In the genomic region with DNA sequence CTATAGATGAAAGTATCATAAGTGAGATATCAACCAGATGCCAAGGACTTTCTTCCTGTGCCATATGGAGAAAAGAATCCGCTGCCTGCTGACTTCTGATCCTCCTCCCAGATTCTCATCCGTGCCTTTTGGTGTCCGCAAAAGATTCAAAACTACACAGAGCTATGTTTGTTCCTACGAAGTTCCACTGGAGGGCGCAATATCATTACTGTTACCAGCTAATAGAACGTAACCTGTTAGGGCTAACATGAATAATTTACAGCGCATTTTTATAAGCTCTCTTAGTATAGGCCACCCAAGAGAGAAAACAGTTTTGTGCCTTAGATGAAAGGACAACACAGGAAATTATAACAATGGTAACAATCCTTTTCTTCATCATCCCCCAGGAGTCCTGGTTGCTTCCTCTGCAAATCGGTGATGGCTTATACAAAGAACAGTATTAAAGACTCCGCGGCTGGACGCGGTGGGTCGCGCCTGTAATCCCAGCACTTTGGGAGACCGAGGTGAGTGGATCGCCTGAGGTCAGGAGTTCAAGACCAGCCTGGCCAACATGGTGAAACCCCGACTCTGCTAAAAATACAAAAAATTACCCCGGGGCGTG, we compare ENCODE assay signal across 7 cellular contexts. TPM values are rescaled to one million over a fixed set of nuclear protein-coding genes. Genes with fewer than 3 reads are reported as not detected.
A peak's percentile ranks its signal among the peaks of the same experiment; 100 is the strongest.
DNase-seq lines count a peak whose midpoint lies in the region; ATAC-seq and TF ChIP-seq lines count a peak whose summit lies in the region.

No MANE protein-coding gene starts in this region.

- no peaks in the 10 kb centered on the region for H3K36me3 ChIP-seq in testis (ENCODE audit: low read depth, missing control alignments)

- H3K4me3 Mint-ChIP-seq in glutamatergic neuron (ENCODE audit: unreplicated experiment), result no peak overlapping the region

- no peak overlapping the region for H3K27ac ChIP-seq in testis

- TF ChIP-seq CTCF in glutamatergic neuron (IDR thresholded peaks at IDR 0.05; ENCODE audit: partially characterized antibody, unreplicated experiment) (peak; percentile 71), testis (IDR thresholded peaks at IDR 0.05) (peak; percentile 43 to 55 (median 50))

- in situ Hi-C loops in SK-MEL-5 (cut with HindIII; ENCODE audit: low pct_unique_long_range_greater_than_20kb, low sequenced_read_pairs), result no loop called here

- peaks cover 1% of the 10 kb centered on the region for H3K9me3 Mint-ChIP-seq in glutamatergic neuron (ENCODE audit: unreplicated experiment)

- no peaks in the 10 kb centered on the region for H3K4me1 ChIP-seq in testis

- H3K27ac Mint-ChIP-seq in glutamatergic neuron (ENCODE audit: unreplicated experiment), result no peak overlapping the region

- H3K27me3 Mint-ChIP-seq in glutamatergic neuron (ENCODE audit: unreplicated experiment), result no peaks in the 10 kb centered on the region

- intact Hi-C loops in testis (cut with DNase I; ENCODE audit: low total_unique reads), result no loop called here

- no peaks in the 10 kb centered on the region for H3K4me1 Mint-ChIP-seq in glutamatergic neuron (ENCODE audit: low read depth, unreplicated experiment)

- DNase-seq in Daoy (ENCODE audit: low read depth) (peak; percentile 37), HT-29 (ENCODE audit: low spot score) (peak; percentile 44), SK-MEL-5 (ENCODE audit: low read depth, low spot score) (peak; percentile 68), glutamatergic neuron (no peak), testis (peak; percentile 47), NCI-H2029 treated with DMSO at 0.1 percent for 48 hours (lab: John Stamatoyannopoulos, UW) (no peak)

- no peaks in the 10 kb centered on the region for H3K36me3 Mint-ChIP-seq in glutamatergic neuron (ENCODE audit: unreplicated experiment)

- H3K4me3 ChIP-seq in testis, result no peak overlapping the region

- WGBS in testis, 2 donors, result 8 to 37% methylated on average over 10 to 19 of the region's 19 CpGs

- H3K27me3 ChIP-seq in testis, result no peaks in the 10 kb centered on the region

- no peaks in the 10 kb centered on the region for H3K9me3 ChIP-seq in testis

- no peak for TF ChIP-seq POLR2A in testis (IDR thresholded peaks at IDR 0.05)

- no peak for ATAC-seq in HG02870 (IDR thresholded peaks at IDR 0.05; ENCODE audit: unreplicated experiment)

RNA-seq across cellular contexts. Expression of a gene that starts 22.8 kb away (rescaled TPM):
- total RNA-seq in Daoy (2014; rRNA removed; shearing (Covaris generic)), result 4.0 and 8.2 TPM in 2 replicates
- not detected in 2 replicates for total RNA-seq in HT-29 (2014; rRNA removed; shearing (Covaris generic))
- total RNA-seq in SK-MEL-5 (2014; rRNA removed; shearing (Covaris generic)), result 0.16 and 0.19 TPM in 2 replicates
- polyA plus RNA-seq in SK-MEL-5 (2015; cell fraction: cytosol; rRNA removed), result 0.38 and 0.46 TPM in 2 replicates
- polyA plus RNA-seq in SK-MEL-5 (2015; cell fraction: nucleus; rRNA removed), result not detected in 2 replicates
- total RNA-seq in glutamatergic neuron (ENCODE audit: unreplicated experiment), result 0.42 TPM
- total RNA-seq in testis, result 10 to 100 TPM; 24.6 to 35.6 TPM
- 9.8 TPM for polyA plus RNA-seq in testis (ENCODE audit: insufficient read depth, low read depth, low replicate concordance)

RNA-seq across cellular contexts. Expression of a gene that starts 41.1 kb away (rescaled TPM):
- 0.34 and 1.2 TPM in 2 replicates for total RNA-seq in Daoy (2014; rRNA removed; shearing (Covaris generic))
- not detected in 2 replicates for total RNA-seq in HT-29 (2014; rRNA removed; shearing (Covaris generic))
- total RNA-seq in SK-MEL-5 (2014; rRNA removed; shearing (Covaris generic)), result 0.32 TPM in 1 of 2 replicates, not detected in the other
- polyA plus RNA-seq in SK-MEL-5 (2015; cell fraction: cytosol; rRNA removed), result 0.08 TPM in 1 of 2 replicates, not detected in the other
- not detected in 2 replicates for polyA plus RNA-seq in SK-MEL-5 (2015; cell fraction: nucleus; rRNA removed)
- total RNA-seq in glutamatergic neuron (ENCODE audit: unreplicated experiment), result not detected
- 10 to 100 TPM in 1 of 2 donors, 1 to 10 TPM in 1; 5.9 to 11.1 TPM for total RNA-seq in testis
- 1.1 TPM for polyA plus RNA-seq in testis (ENCODE audit: insufficient read depth, low read depth, low replicate concordance)

Comparison
In these comparisons a context has a peak if more than half of its experiments do, and no peak if none do; other contexts are left out.
1. DNase-seq: peak in Daoy (single experiment), HT-29 (single experiment), SK-MEL-5 (single experiment) and testis (single experiment); none in glutamatergic neuron (single experiment) and NCI-H2029 treated with DMSO at 0.1 percent for 48 hours (single experiment).